Comparison of ENCODE assay signal across 11 cellular contexts in the genomic region with DNA sequence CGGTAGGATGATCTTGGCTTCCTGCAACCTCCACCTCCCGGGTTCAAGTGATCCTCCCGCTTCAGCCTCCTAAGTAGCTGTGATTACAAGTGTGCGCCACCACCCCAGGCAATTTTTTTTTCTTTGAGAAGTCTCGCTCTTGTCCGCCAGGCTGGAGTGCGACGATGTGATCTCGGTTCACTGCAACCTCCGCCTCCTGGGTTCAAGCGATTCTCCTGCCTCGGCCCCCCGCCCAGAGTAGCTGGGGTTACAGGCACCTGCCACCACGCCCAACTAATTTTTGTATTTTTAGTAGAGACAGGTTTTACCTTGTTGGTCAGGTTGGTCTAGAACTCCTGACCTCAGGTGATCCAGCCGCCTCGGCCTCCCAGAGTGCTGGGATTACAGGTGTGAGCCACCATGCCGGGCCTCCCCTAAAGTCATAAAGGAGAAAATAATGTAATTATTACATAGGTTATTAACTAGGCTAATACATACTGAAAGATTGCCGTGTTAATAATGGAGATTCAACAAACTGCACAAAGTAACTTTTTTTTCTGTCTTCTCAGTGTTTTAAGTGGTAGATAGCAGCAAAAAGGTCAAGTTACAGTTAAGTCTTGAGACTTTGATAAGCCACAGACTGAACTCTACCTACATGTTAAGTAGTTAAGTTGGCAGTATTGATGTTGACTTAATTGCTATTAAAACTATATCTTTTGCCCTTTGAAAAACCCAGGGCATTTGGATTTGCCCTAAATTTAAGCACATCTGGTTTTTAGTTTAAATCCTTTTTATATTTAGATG. TPM values are rescaled to one million over a fixed set of nuclear protein-coding genes. Genes with fewer than 3 reads are reported as not detected.
DNase-seq lines count a peak whose midpoint lies in the region; ATAC-seq and TF ChIP-seq lines count a peak whose summit lies in the region.
"Had no signal": no experiment of that assay in that cellular context is flagged by ENCODE, and none has a peak within 500 bp of the region (broad histone marks: within the 10 kb centered on the region; RNA-seq: fewer than 3 reads in every experiment).

No MANE protein-coding gene starts in this region.

- intact Hi-C loops in mammary epithelial cell (cut with micrococcal nuclease), result no loop called here
- intact Hi-C loops in vagina (cut with DNase I), result no loop called here

- H3K27me3 Mint-ChIP-seq in CD8-positive, alpha-beta memory T cell, result peaks cover 0 to 6% of the 10 kb centered on the region in 2 donors
- H3K27me3 Mint-ChIP-seq in IgD-negative memory B cell (no peaks in the 10 kb centered on the region), nephron progenitor cell (ENCODE audit: low read depth, poor library complexity) (no peaks in the 10 kb centered on the region)

- BruUV-seq in mammary epithelial cell (replicated peaks; lab: Mats Ljungman, UMichigan), result no TSS peak

- dilution Hi-C loops in mammary epithelial cell (cut with HindIII; ENCODE audit: low sequenced_read_pairs), result no loop called here

- no peaks in the 10 kb centered on the region for H3K9me3 Mint-ChIP-seq in CD8-positive, alpha-beta memory T cell
- H3K9me3 Mint-ChIP-seq in IgD-negative memory B cell, result no peaks in the 10 kb centered on the region
- H3K9me3 Mint-ChIP-seq in nephron progenitor cell, result peaks cover 8% of the 10 kb centered on the region

- in situ Hi-C loops in mammary epithelial cell (cut with MboI; ENCODE audit: low sequenced_read_pairs in 2 of 2), result no loop called here

- no peaks in the 10 kb centered on the region for H3K9me3 ChIP-seq in CD8-positive, alpha-beta memory T cell (ENCODE audit: low read length)
- H3K9me3 ChIP-seq in mammary epithelial cell (replicated peaks; ENCODE audit: insufficient read depth, low read length), result no peaks in the 10 kb centered on the region
- no peaks in the 10 kb centered on the region for H3K9me3 ChIP-seq in vagina

- H3K27ac ChIP-seq in CD8-positive, alpha-beta memory T cell (ENCODE audit: low read depth, low read length), result no peak overlapping the region
- no peak overlapping the region for H3K27ac ChIP-seq in mammary epithelial cell (ENCODE audit: insufficient read depth, low read depth, low read length)
- H3K27ac ChIP-seq in vagina, result no peak overlapping the region
- H3K27ac ChIP-seq: RWPE1 had no signal

- no peaks in the 10 kb centered on the region for H3K36me3 ChIP-seq in CD8-positive, alpha-beta memory T cell (ENCODE audit: insufficient read depth, low read length)
- H3K36me3 ChIP-seq in mammary epithelial cell (ENCODE audit: insufficient read depth, low read length) (peaks cover 22% of the 10 kb centered on the region), vagina (no peaks in the 10 kb centered on the region)

- H3K9ac ChIP-seq in mammary epithelial cell (ENCODE audit: insufficient read depth, low read length), result no peak overlapping the region

- H3K27ac Mint-ChIP-seq in CD8-positive, alpha-beta memory T cell, result peak overlapping the region; percentile 34 to 87 (median 63)
- H3K27ac Mint-ChIP-seq in IgD-negative memory B cell (peak overlapping the region; percentile 42 to 86 (median 62)), nephron progenitor cell (no peak overlapping the region)

- H3K4me2 ChIP-seq in mammary epithelial cell (ENCODE audit: insufficient read depth, low read depth, low read length), result peak overlapping the region; percentile 55

- POLR2A ChIA-PET in CD8-positive, alpha-beta memory T cell (lab: Charles Lee), result no interaction called here

- H3K36me3 Mint-ChIP-seq in CD8-positive, alpha-beta memory T cell, result peaks cover 0 to 41% (median 3%) of the 10 kb centered on the region in 3 donors
- H3K36me3 Mint-ChIP-seq in IgD-negative memory B cell (no peaks in the 10 kb centered on the region), nephron progenitor cell (ENCODE audit: low read depth) (peaks cover 65% of the 10 kb centered on the region)

- ATAC-seq in GM21528 (IDR thresholded peaks at IDR 0.05; ENCODE audit: low FRiP score, unreplicated experiment), result no peak
- no peak for ATAC-seq in HG02938 (IDR thresholded peaks at IDR 0.05; ENCODE audit: unreplicated experiment)
- ATAC-seq: HCT116 had no signal

- peak overlapping the region; percentile 7 for H3K4me3 ChIP-seq in CD8-positive, alpha-beta memory T cell (ENCODE audit: low read length)
- H3K4me3 ChIP-seq in mammary epithelial cell (replicated peaks in 1 of 3; ENCODE audit: insufficient read depth in 1 of 3, low read depth in 2 of 3, low read length in 3 of 3) (no peak overlapping the region), vagina (no peak overlapping the region)

- peaks cover 83% of the 10 kb centered on the region for H3K79me2 ChIP-seq in mammary epithelial cell (ENCODE audit: insufficient read depth, low read length)

- DNase-seq in CD8-positive, alpha-beta memory T cell, result no peak
- DNase-seq in mammary epithelial cell (no peak), nephron progenitor cell (no peak), vagina (ENCODE audit: extremely low spot score in 2 of 2) (no peak)
- DNase-seq: mesendoderm, NCI-H2029 had no signal

- H3K4me1 ChIP-seq in CD8-positive, alpha-beta memory T cell (ENCODE audit: insufficient read depth, low read length), result peaks cover 56% of the 10 kb centered on the region
- H3K4me1 ChIP-seq in mammary epithelial cell (ENCODE audit: insufficient read depth, low read length) (peaks cover 6% of the 10 kb centered on the region), vagina (peaks cover 70% of the 10 kb centered on the region)

- H3K4me1 Mint-ChIP-seq in CD8-positive, alpha-beta memory T cell, result peaks cover 57 to 67% (median 65%) of the 10 kb centered on the region in 3 donors
- peaks cover 34 to 44% (median 39%) of the 10 kb centered on the region in 3 donors for H3K4me1 Mint-ChIP-seq in IgD-negative memory B cell
- peaks cover 39% of the 10 kb centered on the region for H3K4me1 Mint-ChIP-seq in nephron progenitor cell

- H3K27me3 ChIP-seq in CD8-positive, alpha-beta memory T cell (ENCODE audit: insufficient read depth, low read length, poor library complexity, severe bottlenecking), result no peaks in the 10 kb centered on the region
- H3K27me3 ChIP-seq in mammary epithelial cell (ENCODE audit: insufficient read depth, low read length) (no peaks in the 10 kb centered on the region), vagina (no peaks in the 10 kb centered on the region)

- no peak for TF ChIP-seq CTCF in mammary epithelial cell (conservative IDR thresholded peaks at IDR 0.05 in 1 of 2, IDR thresholded peaks at IDR 0.05 in 1 of 2; ENCODE audit: extremely low read depth in 1 of 2, insufficient read depth in 1 of 2, low read depth in 1 of 2, low read length in 2 of 2)
- no peak for TF ChIP-seq CTCF in nephron progenitor cell (IDR thresholded peaks at IDR 0.05)
- TF ChIP-seq CTCF in vagina (IDR thresholded peaks at IDR 0.05), result no peak

- 95% methylated on average over 18 of the region's 18 CpGs for WGBS in mammary epithelial cell (ENCODE audit: low coverage, missing lambda C conversion rate)

- CTCF ChIA-PET in CD8-positive, alpha-beta memory T cell (lab: Charles Lee), result no interaction called here
- CTCF ChIA-PET in mammary epithelial cell (lab: Charles Lee; ENCODE audit: low non-redundant PET), result no interaction called here

- no peak overlapping the region for H2AFZ ChIP-seq in mammary epithelial cell (ENCODE audit: low read depth, low read length)

- no peak for TF ChIP-seq POLR2A in vagina (IDR thresholded peaks at IDR 0.05)

- H4K20me1 ChIP-seq in mammary epithelial cell (ENCODE audit: insufficient read depth, low read length), result peaks cover 12% of the 10 kb centered on the region

- peak overlapping the region; percentile 4 to 69 (median 54) for H3K4me3 Mint-ChIP-seq in CD8-positive, alpha-beta memory T cell
- H3K4me3 Mint-ChIP-seq in IgD-negative memory B cell, result peak overlapping the region in 3 of 4 donors; percentile 14 to 75 (median 51)
- peak overlapping the region; percentile 98 for H3K4me3 Mint-ChIP-seq in nephron progenitor cell

RNA-seq across cellular contexts. Expression of a gene that starts 3.9 kb away (rescaled TPM):
- total RNA-seq in CD8-positive, alpha-beta memory T cell, result 100 to 1,000 TPM; 275 to 287 TPM
- 75.2 TPM for polyA plus RNA-seq in CD8-positive, alpha-beta memory T cell
- 63.5 TPM for polyA plus RNA-seq in IgD-negative memory B cell
- 100 to 1,000 TPM; 194 to 217 TPM for total RNA-seq in mammary epithelial cell
- polyA plus RNA-seq in mammary epithelial cell, result 184 TPM
- polyA minus RNA-seq in mammary epithelial cell, result 258 TPM
- 123 TPM for total RNA-seq in vagina

RNA-seq across cellular contexts. Expression of a gene that starts 50.0 kb away (rescaled TPM):
- 100 to 1,000 TPM; 143 to 148 TPM for total RNA-seq in CD8-positive, alpha-beta memory T cell
- polyA plus RNA-seq in CD8-positive, alpha-beta memory T cell, result 40.1 TPM
- polyA plus RNA-seq in IgD-negative memory B cell, result 35.7 TPM
- 10 to 100 TPM; 28.2 to 71.5 TPM for total RNA-seq in mammary epithelial cell
- 42.2 TPM for polyA plus RNA-seq in mammary epithelial cell
- polyA minus RNA-seq in mammary epithelial cell, result 82.8 TPM
- 24.8 TPM for total RNA-seq in vagina
